1 cellular context compared by ENCODE assay signal in the genomic region with DNA sequence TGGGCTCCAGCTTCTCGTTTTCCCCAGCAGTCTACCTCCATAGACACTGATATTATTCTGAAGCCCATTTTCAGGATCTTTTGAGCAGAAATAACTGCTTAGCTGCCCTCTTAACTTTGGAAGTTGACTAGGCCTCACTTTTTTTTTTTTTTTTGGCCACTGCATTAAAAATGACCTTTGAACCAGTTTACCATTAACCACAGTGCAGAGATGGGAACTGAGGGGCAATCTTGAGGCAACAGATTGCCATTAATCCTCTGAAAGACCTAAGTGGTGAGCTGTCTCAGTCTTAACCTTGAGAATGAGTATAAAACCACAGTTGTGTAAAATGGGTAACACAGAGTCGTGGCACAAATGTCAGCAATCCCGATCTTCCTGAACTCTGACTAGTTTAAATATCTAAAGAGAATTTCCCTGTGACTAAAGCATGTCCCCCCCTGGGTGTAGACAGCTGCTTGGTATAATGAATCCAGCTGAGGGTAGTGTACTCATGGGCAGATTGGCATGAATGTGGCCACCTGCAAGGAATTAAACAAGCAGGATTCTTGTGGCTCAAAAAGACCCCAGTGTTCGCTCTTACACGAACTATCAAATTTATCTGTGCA.
TF ChIP-seq lines count a peak whose summit lies in the region.

No MANE protein-coding gene starts in this region.

TF ChIP-seq in HepG2, 621 proteins besides CTCF, POLR2A, EP300 and RAD21 (continued from another document and continues in another):
- TF ChIP-seq, protein P1, sequence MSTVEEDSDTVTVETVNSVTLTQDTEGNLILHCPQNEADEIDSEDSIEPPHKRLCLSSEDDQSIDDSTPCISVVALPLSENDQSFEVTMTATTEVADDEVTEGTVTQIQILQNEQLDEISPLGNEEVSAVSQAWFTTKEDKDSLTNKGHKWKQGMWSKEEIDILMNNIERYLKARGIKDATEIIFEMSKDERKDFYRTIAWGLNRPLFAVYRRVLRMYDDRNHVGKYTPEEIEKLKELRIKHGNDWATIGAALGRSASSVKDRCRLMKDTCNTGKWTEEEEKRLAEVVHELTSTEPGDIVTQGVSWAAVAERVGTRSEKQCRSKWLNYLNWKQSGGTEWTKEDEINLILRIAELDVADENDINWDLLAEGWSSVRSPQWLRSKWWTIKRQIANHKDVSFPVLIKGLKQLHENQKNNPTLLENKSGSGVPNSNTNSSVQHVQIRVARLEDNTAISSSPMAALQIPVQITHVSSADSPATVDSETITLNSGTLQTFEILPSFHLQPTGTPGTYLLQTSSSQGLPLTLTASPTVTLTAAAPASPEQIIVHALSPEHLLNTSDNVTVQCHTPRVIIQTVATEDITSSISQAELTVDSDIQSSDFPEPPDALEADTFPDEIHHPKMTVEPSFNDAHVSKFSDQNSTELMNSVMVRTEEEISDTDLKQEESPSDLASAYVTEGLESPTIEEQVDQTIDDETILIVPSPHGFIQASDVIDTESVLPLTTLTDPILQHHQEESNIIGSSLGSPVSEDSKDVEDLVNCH (CRISPR knock-in tag; IDR thresholded peaks at IDR 0.05), result no peak
- no peak for TF ChIP-seq CREB1 (IDR thresholded peaks at IDR 0.05)
- TF ChIP-seq CREB1 (CRISPR knock-in tag; IDR thresholded peaks at IDR 0.05), result no peak; the same call in 1 of the 2 replicates
- TF ChIP-seq, protein P2, sequence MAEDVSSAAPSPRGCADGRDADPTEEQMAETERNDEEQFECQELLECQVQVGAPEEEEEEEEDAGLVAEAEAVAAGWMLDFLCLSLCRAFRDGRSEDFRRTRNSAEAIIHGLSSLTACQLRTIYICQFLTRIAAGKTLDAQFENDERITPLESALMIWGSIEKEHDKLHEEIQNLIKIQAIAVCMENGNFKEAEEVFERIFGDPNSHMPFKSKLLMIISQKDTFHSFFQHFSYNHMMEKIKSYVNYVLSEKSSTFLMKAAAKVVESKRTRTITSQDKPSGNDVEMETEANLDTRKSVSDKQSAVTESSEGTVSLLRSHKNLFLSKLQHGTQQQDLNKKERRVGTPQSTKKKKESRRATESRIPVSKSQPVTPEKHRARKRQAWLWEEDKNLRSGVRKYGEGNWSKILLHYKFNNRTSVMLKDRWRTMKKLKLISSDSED (CRISPR knock-in tag; IDR thresholded peaks at IDR 0.05), result no peak
- TF ChIP-seq ZNF224 (CRISPR knock-in tag; IDR thresholded peaks at IDR 0.05), result no peak
- peak; percentile 64 for TF ChIP-seq HNF4G (IDR thresholded peaks at IDR 0.05; ENCODE audit: borderline replicate concordance, low read depth, low read length)
- no peak for TF ChIP-seq HNF4G (CRISPR knock-in tag; IDR thresholded peaks at IDR 0.05; ENCODE audit: borderline replicate concordance, low read depth)
- TF ChIP-seq GTF2F1 (IDR thresholded peaks at IDR 0.05; ENCODE audit: low read length), result no peak
- no peak for TF ChIP-seq ZSCAN20 (CRISPR knock-in tag; IDR thresholded peaks at IDR 0.05; ENCODE audit: borderline replicate concordance)
- no peak for TF ChIP-seq ZNF75D (CRISPR knock-in tag; IDR thresholded peaks at IDR 0.05; ENCODE audit: borderline replicate concordance)
- no peak for TF ChIP-seq GATAD1 (CRISPR knock-in tag; IDR thresholded peaks at IDR 0.05)
- no peak for TF ChIP-seq ZFYVE20 (CRISPR knock-in tag; IDR thresholded peaks at IDR 0.05; ENCODE audit: borderline replicate concordance, low read depth)
- no peak for TF ChIP-seq ZBTB1 (CRISPR knock-in tag; IDR thresholded peaks at IDR 0.05; ENCODE audit: borderline replicate concordance)
- TF ChIP-seq KLF16 (CRISPR knock-in tag; IDR thresholded peaks at IDR 0.05), result no peak
- no peak for TF ChIP-seq MIER2 (CRISPR knock-in tag; IDR thresholded peaks at IDR 0.05)
- TF ChIP-seq, protein P3, sequence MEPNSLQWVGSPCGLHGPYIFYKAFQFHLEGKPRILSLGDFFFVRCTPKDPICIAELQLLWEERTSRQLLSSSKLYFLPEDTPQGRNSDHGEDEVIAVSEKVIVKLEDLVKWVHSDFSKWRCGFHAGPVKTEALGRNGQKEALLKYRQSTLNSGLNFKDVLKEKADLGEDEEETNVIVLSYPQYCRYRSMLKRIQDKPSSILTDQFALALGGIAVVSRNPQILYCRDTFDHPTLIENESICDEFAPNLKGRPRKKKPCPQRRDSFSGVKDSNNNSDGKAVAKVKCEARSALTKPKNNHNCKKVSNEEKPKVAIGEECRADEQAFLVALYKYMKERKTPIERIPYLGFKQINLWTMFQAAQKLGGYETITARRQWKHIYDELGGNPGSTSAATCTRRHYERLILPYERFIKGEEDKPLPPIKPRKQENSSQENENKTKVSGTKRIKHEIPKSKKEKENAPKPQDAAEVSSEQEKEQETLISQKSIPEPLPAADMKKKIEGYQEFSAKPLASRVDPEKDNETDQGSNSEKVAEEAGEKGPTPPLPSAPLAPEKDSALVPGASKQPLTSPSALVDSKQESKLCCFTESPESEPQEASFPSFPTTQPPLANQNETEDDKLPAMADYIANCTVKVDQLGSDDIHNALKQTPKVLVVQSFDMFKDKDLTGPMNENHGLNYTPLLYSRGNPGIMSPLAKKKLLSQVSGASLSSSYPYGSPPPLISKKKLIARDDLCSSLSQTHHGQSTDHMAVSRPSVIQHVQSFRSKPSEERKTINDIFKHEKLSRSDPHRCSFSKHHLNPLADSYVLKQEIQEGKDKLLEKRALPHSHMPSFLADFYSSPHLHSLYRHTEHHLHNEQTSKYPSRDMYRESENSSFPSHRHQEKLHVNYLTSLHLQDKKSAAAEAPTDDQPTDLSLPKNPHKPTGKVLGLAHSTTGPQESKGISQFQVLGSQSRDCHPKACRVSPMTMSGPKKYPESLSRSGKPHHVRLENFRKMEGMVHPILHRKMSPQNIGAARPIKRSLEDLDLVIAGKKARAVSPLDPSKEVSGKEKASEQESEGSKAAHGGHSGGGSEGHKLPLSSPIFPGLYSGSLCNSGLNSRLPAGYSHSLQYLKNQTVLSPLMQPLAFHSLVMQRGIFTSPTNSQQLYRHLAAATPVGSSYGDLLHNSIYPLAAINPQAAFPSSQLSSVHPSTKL (CRISPR knock-in tag; IDR thresholded peaks at IDR 0.05), result 0 out of 2 replicates have a peak, but pooled peaks have one; percentile 20
- TF ChIP-seq ZNF530 (CRISPR knock-in tag; IDR thresholded peaks at IDR 0.05; ENCODE audit: low read depth), result no peak
- TF ChIP-seq FOSL2 (CRISPR knock-in tag; IDR thresholded peaks at IDR 0.05), result no peak
- TF ChIP-seq NFE2 (CRISPR knock-in tag; IDR thresholded peaks at IDR 0.05), result no peak
- TF ChIP-seq ZNF441 (CRISPR knock-in tag; IDR thresholded peaks at IDR 0.05; ENCODE audit: borderline replicate concordance), result no peak
- TF ChIP-seq PHF8 (CRISPR knock-in tag; IDR thresholded peaks at IDR 0.05), result no peak
- TF ChIP-seq ZNF136 (CRISPR knock-in tag; IDR thresholded peaks at IDR 0.05; ENCODE audit: low read depth), result no peak
- no peak for TF ChIP-seq ZSCAN30 (CRISPR knock-in tag; IDR thresholded peaks at IDR 0.05)
- no peak for TF ChIP-seq ZNF138 (CRISPR knock-in tag; IDR thresholded peaks at IDR 0.05; ENCODE audit: low read depth)
- no peak for TF ChIP-seq ZNF619 (CRISPR knock-in tag; IDR thresholded peaks at IDR 0.05)
- peak; percentile 60 for TF ChIP-seq ZFY (CRISPR knock-in tag; IDR thresholded peaks at IDR 0.05)
- TF ChIP-seq, protein P4, sequence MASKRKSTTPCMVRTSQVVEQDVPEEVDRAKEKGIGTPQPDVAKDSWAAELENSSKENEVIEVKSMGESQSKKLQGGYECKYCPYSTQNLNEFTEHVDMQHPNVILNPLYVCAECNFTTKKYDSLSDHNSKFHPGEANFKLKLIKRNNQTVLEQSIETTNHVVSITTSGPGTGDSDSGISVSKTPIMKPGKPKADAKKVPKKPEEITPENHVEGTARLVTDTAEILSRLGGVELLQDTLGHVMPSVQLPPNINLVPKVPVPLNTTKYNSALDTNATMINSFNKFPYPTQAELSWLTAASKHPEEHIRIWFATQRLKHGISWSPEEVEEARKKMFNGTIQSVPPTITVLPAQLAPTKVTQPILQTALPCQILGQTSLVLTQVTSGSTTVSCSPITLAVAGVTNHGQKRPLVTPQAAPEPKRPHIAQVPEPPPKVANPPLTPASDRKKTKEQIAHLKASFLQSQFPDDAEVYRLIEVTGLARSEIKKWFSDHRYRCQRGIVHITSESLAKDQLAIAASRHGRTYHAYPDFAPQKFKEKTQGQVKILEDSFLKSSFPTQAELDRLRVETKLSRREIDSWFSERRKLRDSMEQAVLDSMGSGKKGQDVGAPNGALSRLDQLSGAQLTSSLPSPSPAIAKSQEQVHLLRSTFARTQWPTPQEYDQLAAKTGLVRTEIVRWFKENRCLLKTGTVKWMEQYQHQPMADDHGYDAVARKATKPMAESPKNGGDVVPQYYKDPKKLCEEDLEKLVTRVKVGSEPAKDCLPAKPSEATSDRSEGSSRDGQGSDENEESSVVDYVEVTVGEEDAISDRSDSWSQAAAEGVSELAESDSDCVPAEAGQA (IDR thresholded peaks at IDR 0.05; ENCODE audit: low read depth), result no peak
- TF ChIP-seq, protein P4 (CRISPR knock-in tag; IDR thresholded peaks at IDR 0.05; ENCODE audit: borderline replicate concordance), result no peak
- TF ChIP-seq PHF21A (CRISPR knock-in tag; IDR thresholded peaks at IDR 0.05), result 0 out of 2 replicates have a peak, but pooled peaks have one; percentile 21
- TF ChIP-seq KAT2B (IDR thresholded peaks at IDR 0.05; ENCODE audit: borderline replicate concordance, low read depth, low read length), result no peak
- no peak for TF ChIP-seq ZNF232 (CRISPR knock-in tag; IDR thresholded peaks at IDR 0.05; ENCODE audit: borderline replicate concordance)
- no peak for TF ChIP-seq HCFC1 (IDR thresholded peaks at IDR 0.05; ENCODE audit: low read depth, low read length)
- no peak for TF ChIP-seq AGO2 (optimal IDR thresholded peaks at IDR 0.05; ENCODE audit: low read depth, low read length)
- no peak for TF ChIP-seq SRSF9 (IDR thresholded peaks at IDR 0.05; ENCODE audit: borderline replicate concordance, insufficient read depth, low read depth, low read length, poor library complexity, severe bottlenecking)
- no peak for TF ChIP-seq ZNF263 (CRISPR knock-in tag; IDR thresholded peaks at IDR 0.05)
- TF ChIP-seq, protein P5, sequence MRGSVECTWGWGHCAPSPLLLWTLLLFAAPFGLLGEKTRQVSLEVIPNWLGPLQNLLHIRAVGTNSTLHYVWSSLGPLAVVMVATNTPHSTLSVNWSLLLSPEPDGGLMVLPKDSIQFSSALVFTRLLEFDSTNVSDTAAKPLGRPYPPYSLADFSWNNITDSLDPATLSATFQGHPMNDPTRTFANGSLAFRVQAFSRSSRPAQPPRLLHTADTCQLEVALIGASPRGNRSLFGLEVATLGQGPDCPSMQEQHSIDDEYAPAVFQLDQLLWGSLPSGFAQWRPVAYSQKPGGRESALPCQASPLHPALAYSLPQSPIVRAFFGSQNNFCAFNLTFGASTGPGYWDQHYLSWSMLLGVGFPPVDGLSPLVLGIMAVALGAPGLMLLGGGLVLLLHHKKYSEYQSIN (CRISPR knock-in tag; IDR thresholded peaks at IDR 0.05; ENCODE audit: borderline replicate concordance), result no peak
- no peak for TF ChIP-seq ATRX (CRISPR knock-in tag; IDR thresholded peaks at IDR 0.05; ENCODE audit: borderline replicate concordance)
- no peak for TF ChIP-seq ZFAT (CRISPR knock-in tag; conservative IDR thresholded peaks at IDR 0.05)
- TF ChIP-seq ZZZ3 (CRISPR knock-in tag; IDR thresholded peaks at IDR 0.05; ENCODE audit: borderline replicate concordance), result no peak
- TF ChIP-seq ZNF788 (CRISPR knock-in tag; IDR thresholded peaks at IDR 0.05; ENCODE audit: borderline replicate concordance), result 0 out of 2 replicates have a peak, but pooled peaks have one; percentile 39
- TF ChIP-seq XRCC5 (optimal IDR thresholded peaks at IDR 0.05; ENCODE audit: low read length), result no peak
- TF ChIP-seq ZNF644 (CRISPR knock-in tag; IDR thresholded peaks at IDR 0.05; ENCODE audit: low read depth), result peak; percentile 84
- TF ChIP-seq, protein P6, sequence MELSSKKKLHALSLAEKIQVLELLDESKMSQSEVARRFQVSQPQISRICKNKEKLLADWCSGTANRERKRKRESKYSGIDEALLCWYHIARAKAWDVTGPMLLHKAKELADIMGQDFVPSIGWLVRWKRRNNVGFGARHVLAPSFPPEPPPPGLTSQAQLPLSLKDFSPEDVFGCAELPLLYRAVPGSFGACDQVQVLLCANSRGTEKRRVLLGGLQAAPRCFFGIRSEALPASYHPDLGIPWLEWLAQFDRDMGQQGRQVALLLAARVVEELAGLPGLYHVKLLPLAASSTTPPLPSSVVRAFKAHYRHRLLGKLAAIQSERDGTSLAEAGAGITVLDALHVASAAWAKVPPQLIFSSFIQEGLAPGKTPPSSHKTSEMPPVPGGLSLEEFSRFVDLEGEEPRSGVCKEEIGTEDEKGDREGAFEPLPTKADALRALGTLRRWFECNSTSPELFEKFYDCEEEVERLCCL (CRISPR knock-in tag; IDR thresholded peaks at IDR 0.05; ENCODE audit: borderline replicate concordance), result no peak
- TF ChIP-seq NCOA5 (CRISPR knock-in tag; IDR thresholded peaks at IDR 0.05), result no peak
- TF ChIP-seq KAT7 (CRISPR knock-in tag; IDR thresholded peaks at IDR 0.05; ENCODE audit: borderline replicate concordance), result no peak
- no peak for TF ChIP-seq ZNF382 (CRISPR knock-in tag; IDR thresholded peaks at IDR 0.05; ENCODE audit: borderline replicate concordance)
- TF ChIP-seq RXRB (CRISPR knock-in tag; IDR thresholded peaks at IDR 0.05; ENCODE audit: borderline replicate concordance), result peak; percentile 46; the same call in 1 of the 2 replicates
- no peak for TF ChIP-seq ZFP90 (CRISPR knock-in tag; IDR thresholded peaks at IDR 0.05; ENCODE audit: borderline replicate concordance)
- TF ChIP-seq, protein P7, sequence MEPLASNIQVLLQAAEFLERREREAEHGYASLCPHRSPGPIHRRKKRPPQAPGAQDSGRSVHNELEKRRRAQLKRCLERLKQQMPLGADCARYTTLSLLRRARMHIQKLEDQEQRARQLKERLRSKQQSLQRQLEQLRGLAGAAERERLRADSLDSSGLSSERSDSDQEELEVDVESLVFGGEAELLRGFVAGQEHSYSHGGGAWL (CRISPR knock-in tag; IDR thresholded peaks at IDR 0.05), result no peak
- TF ChIP-seq MXD4 (CRISPR knock-in tag; IDR thresholded peaks at IDR 0.05), result no peak
- TF ChIP-seq KDM5B (CRISPR knock-in tag; IDR thresholded peaks at IDR 0.05; ENCODE audit: borderline replicate concordance), result no peak
